11 cellular contexts compared by ENCODE assay signal in genomic region chr9:124735121-124735520, GRCh38. TPM values are rescaled to one million over a fixed set of nuclear protein-coding genes. Genes with fewer than 3 reads are reported as not detected.
DNase-seq lines count a peak whose midpoint lies in the region; ATAC-seq and TF ChIP-seq lines count a peak whose summit lies in the region.
"Had no signal": no experiment of that assay in that cellular context is flagged by ENCODE, and none has a peak within 500 bp of the region (broad histone marks: within the 10 kb centered on the region; RNA-seq: fewer than 3 reads in every experiment).

No MANE protein-coding gene starts in this region.

- TF ChIP-seq CTCF in WTC11 (IDR thresholded peaks at IDR 0.05) (no peak), foreskin keratinocyte (conservative IDR thresholded peaks at IDR 0.05) (no peak), transverse colon (IDR thresholded peaks at IDR 0.05) (no peak), upper lobe of right lung (IDR thresholded peaks at IDR 0.05) (no peak)

- H3K36me3 ChIP-seq in transverse colon (no peaks in the 10 kb centered on the region), upper lobe of right lung (no peaks in the 10 kb centered on the region)
- H3K36me3 ChIP-seq: esophagus muscularis mucosa had no signal

- TF ChIP-seq EP300 in transverse colon (IDR thresholded peaks at IDR 0.05; ENCODE audit: low read depth): no peak

- no peaks in the 10 kb centered on the region for H3K36me3 Mint-ChIP-seq in activated naive CD4-positive, alpha-beta T cell treated with anti-CD3 and anti-CD28 coated beads, Interleukin-2, amount 50 U/mL, for 24 hours
- peaks cover 36% of the 10 kb centered on the region for H3K36me3 Mint-ChIP-seq in WTC11

- no peaks in the 10 kb centered on the region for H3K9me3 Mint-ChIP-seq in activated naive CD4-positive, alpha-beta T cell treated with anti-CD3 and anti-CD28 coated beads, Interleukin-2, amount 50 U/mL, for 24 hours
- H3K9me3 Mint-ChIP-seq in WTC11: no peaks in the 10 kb centered on the region
- H3K9me3 Mint-ChIP-seq: neural crest cell had no signal

- DNase-seq in activated naive CD4-positive, alpha-beta T cell treated with Interleukin-2 at 50 U/mL for 16 hours: no peak
- no peak for DNase-seq in WTC11 (ENCODE audit: low spot score)
- peak; percentile 50 to 73 for DNase-seq in foreskin keratinocyte
- no peak for DNase-seq in transverse colon
- DNase-seq in upper lobe of right lung: no peak
- DNase-seq: RPMI8226 had no signal

- in situ Hi-C loops in transverse colon (cut with MboI; ENCODE audit: low pct_ligation_motif_present in 1 of 4, low pct_unique_long_range_greater_than_20kb in 1 of 4, low sequenced_read_pairs in 3 of 4): no loop called here

- intact Hi-C loops in transverse colon (cut with DNase I; ENCODE audit: low total_unique reads): no loop called here
- intact Hi-C loops in upper lobe of right lung (cut with DNase I): no loop called here

- H3K4me3 Mint-ChIP-seq in activated naive CD4-positive, alpha-beta T cell treated with anti-CD3 and anti-CD28 coated beads, Interleukin-2, amount 50 U/mL, for 24 hours: no peak overlapping the region
- H3K4me3 Mint-ChIP-seq in WTC11: peak overlapping the region; percentile 1; the same call in 1 of the 2 replicates
- H3K4me3 Mint-ChIP-seq: neural crest cell had no signal

- no peak for TF ChIP-seq POLR2A in transverse colon (IDR thresholded peaks at IDR 0.05)

- CTCF ChIA-PET in WTC11 (lab: Charles Lee): interaction anchor here (0.7 to 3.1 kb wide), 7 partner anchors 15 to 117 kb away, joined by 3 to 10 read pairs (median 4); partner anchors contain the start of gene NR6A1

- H3K4me3 ChIP-seq in transverse colon (no peak overlapping the region), upper lobe of right lung (no peak overlapping the region)
- H3K4me3 ChIP-seq: esophagus muscularis mucosa had no signal

- no peak overlapping the region for H3K27ac ChIP-seq in foreskin keratinocyte
- peak overlapping the region; percentile 75 to 82 (median 78) for H3K27ac ChIP-seq in transverse colon
- H3K27ac ChIP-seq in upper lobe of right lung: no peak overlapping the region
- H3K27ac ChIP-seq: esophagus muscularis mucosa had no signal

- H3K27me3 ChIP-seq in foreskin keratinocyte: no peaks in the 10 kb centered on the region
- H3K27me3 ChIP-seq in transverse colon: no peaks in the 10 kb centered on the region
- H3K27me3 ChIP-seq in upper lobe of right lung: no peaks in the 10 kb centered on the region
- H3K27me3 ChIP-seq: esophagus muscularis mucosa had no signal

- H3K9me3 ChIP-seq in transverse colon (no peaks in the 10 kb centered on the region), upper lobe of right lung (no peaks in the 10 kb centered on the region)
- H3K9me3 ChIP-seq: esophagus muscularis mucosa had no signal

- H3K4me1 ChIP-seq in foreskin keratinocyte: peaks cover 11% of the 10 kb centered on the region
- peaks cover 6 to 25% (median 19%) of the 10 kb centered on the region in 4 donors for H3K4me1 ChIP-seq in transverse colon
- no peaks in the 10 kb centered on the region for H3K4me1 ChIP-seq in upper lobe of right lung

- ATAC-seq in WTC11 (peak; percentile 69), foreskin keratinocyte (peak; percentile 73), GM18519 (IDR thresholded peaks at IDR 0.05; ENCODE audit: low FRiP score, unreplicated experiment) (no peak), HG02852 (IDR thresholded peaks at IDR 0.05; ENCODE audit: unreplicated experiment) (no peak), upper lobe of right lung (no peak)

- H3K4me1 Mint-ChIP-seq in activated naive CD4-positive, alpha-beta T cell treated with anti-CD3 and anti-CD28 coated beads, Interleukin-2, amount 50 U/mL, for 24 hours: peaks cover 6% of the 10 kb centered on the region
- H3K4me1 Mint-ChIP-seq in WTC11: peaks cover 28% of the 10 kb centered on the region

- POLR2A ChIA-PET in WTC11 (lab: Charles Lee): no interaction called here

- H3K27me3 Mint-ChIP-seq in activated naive CD4-positive, alpha-beta T cell treated with anti-CD3 and anti-CD28 coated beads, Interleukin-2, amount 50 U/mL, for 24 hours: peaks cover 9% of the 10 kb centered on the region
- no peaks in the 10 kb centered on the region for H3K27me3 Mint-ChIP-seq in WTC11 (ENCODE audit: low read depth)

- H3K27ac Mint-ChIP-seq in activated naive CD4-positive, alpha-beta T cell treated with anti-CD3 and anti-CD28 coated beads, Interleukin-2, amount 50 U/mL, for 24 hours: peak overlapping the region; percentile 60
- H3K27ac Mint-ChIP-seq in WTC11: peak overlapping the region; percentile 90

TF ChIP-seq in WTC11, 78 proteins besides CTCF, POLR2A, EP300 and RAD21:
- TF ChIP-seq USF2 (CRISPR knock-in tag; IDR thresholded peaks at IDR 0.05) (no peak), USF1 (CRISPR knock-in tag; IDR thresholded peaks at IDR 0.05) (no peak), ESRRA (CRISPR knock-in tag; IDR thresholded peaks at IDR 0.05; ENCODE audit: borderline replicate concordance) (no peak), ZNF425 (CRISPR knock-in tag; conservative IDR thresholded peaks at IDR 0.05) (no peak), ZBTB43 (CRISPR knock-in tag; IDR thresholded peaks at IDR 0.05) (no peak), MXD4 (CRISPR knock-in tag; IDR thresholded peaks at IDR 0.05; ENCODE audit: borderline replicate concordance) (no peak)

RNA-seq across cellular contexts. Expression of gene NR6A1, which starts 36.0 kb away (rescaled TPM):
- total RNA-seq in WTC11 (2021) (164 to 222 TPM (median 218 TPM) in 3 replicates), foreskin keratinocyte (0.68 and 1.0 TPM in 2 replicates), transverse colon (10 to 100 TPM in 3 of 4 donors, 1 to 10 TPM in 1; 9.7 to 14.6 (median 12.5) TPM), upper lobe of right lung (4.0 TPM)
- polyA plus RNA-seq in foreskin keratinocyte: 0.18 and 0.39 TPM in 2 replicates

RNA-seq across cellular contexts. Expression of gene OLFML2A, which starts 41.8 kb away (rescaled TPM):
- total RNA-seq in WTC11 (2021) (6.7 to 11.6 TPM (median 11.2 TPM) in 3 replicates), foreskin keratinocyte (1.3 and 3.1 TPM in 2 replicates), transverse colon (10 to 100 TPM in 3 of 4 donors, 1 to 10 TPM in 1; 9.4 to 59.1 (median 16.0) TPM), upper lobe of right lung (39.5 TPM)
- 0.51 and 1.5 TPM in 2 replicates for polyA plus RNA-seq in foreskin keratinocyte

Comparison
In these comparisons a context has a peak if more than half of its experiments do, and no peak if none do; other contexts are left out.
1. DNase-seq: peak in foreskin keratinocyte (2 of 2); none in activated naive CD4-positive, alpha-beta T cell treated with Interleukin-2 at 50 U/mL for 16 hours (single experiment), WTC11 (single experiment), transverse colon (single experiment) and upper lobe of right lung (single experiment).
2. ATAC-seq: peak in WTC11 (single experiment) and foreskin keratinocyte (single experiment); none in GM18519 (single experiment), HG02852 (single experiment) and upper lobe of right lung (single experiment).
3. H3K27ac ChIP-seq: peak in transverse colon (4 of 4); none in foreskin keratinocyte (single experiment) and upper lobe of right lung (single experiment).
4. RNA of gene NR6A1, which starts 36.0 kb away (total RNA-seq): 164 to 222 TPM in WTC11; 9.7 to 14.6 TPM in transverse colon, 4.0 TPM in upper lobe of right lung (single experiment) and 0.68 to 1.0 TPM in foreskin keratinocyte; every median in the first group is over 10 times any median in the second.